1 cellular context compared by ENCODE assay signal in the genomic region with DNA sequence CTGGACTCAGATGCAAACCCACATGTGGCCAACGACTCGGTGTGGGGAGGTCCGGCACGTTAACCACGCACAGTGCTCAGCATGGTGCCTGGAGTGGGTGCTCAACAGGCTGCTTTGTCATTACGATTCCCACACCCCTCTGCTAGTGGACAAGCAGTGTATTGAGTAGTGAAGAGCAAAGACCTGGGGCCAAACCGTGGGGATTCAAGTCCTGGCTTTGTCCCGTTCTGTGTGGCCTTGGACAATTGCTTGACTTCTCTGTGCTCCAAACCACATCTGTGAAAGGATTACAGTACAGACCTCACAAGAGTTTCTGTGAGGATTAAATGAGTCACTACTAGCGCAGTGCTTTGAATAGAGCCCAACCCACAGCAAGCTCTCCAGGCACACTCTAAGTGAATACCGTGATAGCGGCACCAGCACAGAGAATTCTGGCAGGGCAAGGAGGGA.
A peak's percentile ranks its signal among the peaks of the same experiment; 100 is the strongest.
TF ChIP-seq lines count a peak whose summit lies in the region.

No MANE protein-coding gene starts in this region.

TF ChIP-seq in K562, 482 proteins besides CTCF, POLR2A, EP300 and RAD21 (continued from another document):
- TF ChIP-seq, protein P1, sequence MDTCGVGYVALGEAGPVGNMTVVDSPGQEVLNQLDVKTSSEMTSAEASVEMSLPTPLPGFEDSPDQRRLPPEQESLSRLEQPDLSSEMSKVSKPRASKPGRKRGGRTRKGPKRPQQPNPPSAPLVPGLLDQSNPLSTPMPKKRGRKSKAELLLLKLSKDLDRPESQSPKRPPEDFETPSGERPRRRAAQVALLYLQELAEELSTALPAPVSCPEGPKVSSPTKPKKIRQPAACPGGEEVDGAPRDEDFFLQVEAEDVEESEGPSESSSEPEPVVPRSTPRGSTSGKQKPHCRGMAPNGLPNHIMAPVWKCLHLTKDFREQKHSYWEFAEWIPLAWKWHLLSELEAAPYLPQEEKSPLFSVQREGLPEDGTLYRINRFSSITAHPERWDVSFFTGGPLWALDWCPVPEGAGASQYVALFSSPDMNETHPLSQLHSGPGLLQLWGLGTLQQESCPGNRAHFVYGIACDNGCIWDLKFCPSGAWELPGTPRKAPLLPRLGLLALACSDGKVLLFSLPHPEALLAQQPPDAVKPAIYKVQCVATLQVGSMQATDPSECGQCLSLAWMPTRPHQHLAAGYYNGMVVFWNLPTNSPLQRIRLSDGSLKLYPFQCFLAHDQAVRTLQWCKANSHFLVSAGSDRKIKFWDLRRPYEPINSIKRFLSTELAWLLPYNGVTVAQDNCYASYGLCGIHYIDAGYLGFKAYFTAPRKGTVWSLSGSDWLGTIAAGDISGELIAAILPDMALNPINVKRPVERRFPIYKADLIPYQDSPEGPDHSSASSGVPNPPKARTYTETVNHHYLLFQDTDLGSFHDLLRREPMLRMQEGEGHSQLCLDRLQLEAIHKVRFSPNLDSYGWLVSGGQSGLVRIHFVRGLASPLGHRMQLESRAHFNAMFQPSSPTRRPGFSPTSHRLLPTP (IDR thresholded peaks at IDR 0.05; ENCODE audit: borderline replicate concordance, extremely low read depth, insufficient read length) = no peak
- TF ChIP-seq, protein P2, sequence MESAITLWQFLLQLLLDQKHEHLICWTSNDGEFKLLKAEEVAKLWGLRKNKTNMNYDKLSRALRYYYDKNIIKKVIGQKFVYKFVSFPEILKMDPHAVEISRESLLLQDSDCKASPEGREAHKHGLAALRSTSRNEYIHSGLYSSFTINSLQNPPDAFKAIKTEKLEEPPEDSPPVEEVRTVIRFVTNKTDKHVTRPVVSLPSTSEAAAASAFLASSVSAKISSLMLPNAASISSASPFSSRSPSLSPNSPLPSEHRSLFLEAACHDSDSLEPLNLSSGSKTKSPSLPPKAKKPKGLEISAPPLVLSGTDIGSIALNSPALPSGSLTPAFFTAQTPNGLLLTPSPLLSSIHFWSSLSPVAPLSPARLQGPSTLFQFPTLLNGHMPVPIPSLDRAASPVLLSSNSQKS (CRISPR knock-in tag; IDR thresholded peaks at IDR 0.05) = no peak
- TF ChIP-seq ILF3 (IDR thresholded peaks at IDR 0.05; ENCODE audit: borderline replicate concordance) = no peak
- no peak for TF ChIP-seq SMC3 (conservative IDR thresholded peaks at IDR 0.05; ENCODE audit: insufficient read depth, low read depth, low read length)
- no peak for TF ChIP-seq IRF9 (tag; IDR thresholded peaks at IDR 0.05)
- TF ChIP-seq ZNF253 (CRISPR knock-in tag; conservative IDR thresholded peaks at IDR 0.05) = no peak
- TF ChIP-seq CBFA2T2 (conservative IDR thresholded peaks at IDR 0.05) = no peak
- peak; percentile 16 for TF ChIP-seq RBM25 (IDR thresholded peaks at IDR 0.05; ENCODE audit: low read depth, low read length, severe bottlenecking)
- TF ChIP-seq CHD2 (IDR thresholded peaks at IDR 0.05; ENCODE audit: low read depth, low read length) = no peak
TF ChIP-seq in K562: peak in this region for 4.
